ENCODE assay signal across 9 cellular contexts in genomic region chr10:74900297-74900696, GRCh38.
DNase-seq lines count a peak whose midpoint lies in the region; ATAC-seq and TF ChIP-seq lines count a peak whose summit lies in the region.
"Had no signal": no experiment of that assay in that cellular context is flagged by ENCODE, and none has a peak within 500 bp of the region (broad histone marks: within the 10 kb centered on the region; RNA-seq: fewer than 3 reads in every experiment).

No MANE protein-coding gene starts in this region.

- DNase-seq in GM10266 (ENCODE audit: extremely low spot score) (peak; percentile 23), NCI-H2227 treated with DMSO at 0.1 percent for 48 hours (lab: John Stamatoyannopoulos, UW) (no peak), HuH-7 (ENCODE audit: low spot score) (no peak), spleen (no peak), globus pallidus (ENCODE audit: low spot score) (no peak)
- DNase-seq in activated naive CD8-positive, alpha-beta T cell treated with anti-CD3 and anti-CD28 coated beads, Interleukin-2, amount 10 ng/mL, durations not matched to agents 7 days and 5 days: peak; percentile 58
- DNase-seq: NCI-H146 had no signal

- H3K4me1 Mint-ChIP-seq in activated naive CD8-positive, alpha-beta T cell treated with anti-CD3 and anti-CD28 coated beads, Interleukin-2, amount 10 ng/mL, durations not matched to agents 7 days and 5 days: peaks cover 41% of the 10 kb centered on the region

- POLR2A ChIA-PET in activated naive CD8-positive, alpha-beta T cell treated with anti-CD3 and anti-CD28 coated beads, Interleukin-2, amount 10 ng/mL, durations not matched to agents 7 days and 5 days (lab: Charles Lee): interaction anchor here (0.7 to 1.3 kb wide), 4 partner anchors 9 to 78 kb away, joined by 3 to 7 read pairs (median 5); no protein-coding TSS in a partner anchor

- TF ChIP-seq CTCF in GM10266 (IDR thresholded peaks at IDR 0.05; ENCODE audit: control insufficient read depth, insufficient read depth, low read depth, missing control alignments): no peak
- TF ChIP-seq CTCF in spleen (IDR thresholded peaks at IDR 0.05 in 8 of 11, conservative IDR thresholded peaks at IDR 0.05 in 3 of 11): no peak

- no peaks in the 10 kb centered on the region for H3K9me3 ChIP-seq in spleen

- TF ChIP-seq POLR2A in spleen (IDR thresholded peaks at IDR 0.05): no peak

- H3K27ac ChIP-seq in spleen: peak overlapping the region in 3 of 8 donors; percentile 45 to 78 (median 59)

- peak overlapping the region; percentile 51 for H3K4me3 Mint-ChIP-seq in activated naive CD8-positive, alpha-beta T cell treated with anti-CD3 and anti-CD28 coated beads, Interleukin-2, amount 10 ng/mL, durations not matched to agents 7 days and 5 days

- H3K27me3 Mint-ChIP-seq in activated naive CD8-positive, alpha-beta T cell treated with anti-CD3 and anti-CD28 coated beads, Interleukin-2, amount 10 ng/mL, durations not matched to agents 7 days and 5 days: no peaks in the 10 kb centered on the region

- peaks cover 14% of the 10 kb centered on the region for H3K36me3 Mint-ChIP-seq in activated naive CD8-positive, alpha-beta T cell treated with anti-CD3 and anti-CD28 coated beads, Interleukin-2, amount 10 ng/mL, durations not matched to agents 7 days and 5 days

- peak; percentile 63 for ATAC-seq in GM19397 (IDR thresholded peaks at IDR 0.05; ENCODE audit: unreplicated experiment)
- peak; percentile 73 for ATAC-seq in HG03280 (IDR thresholded peaks at IDR 0.05; ENCODE audit: unreplicated experiment)
- ATAC-seq in activated naive CD8-positive, alpha-beta T cell treated with anti-CD3 and anti-CD28 coated beads, Interleukin-2, amount 10 ng/mL, durations not matched to agents 7 days and 5 days (ENCODE audit: low read depth): peak; percentile 88

- H3K4me1 ChIP-seq in spleen: peaks cover 21 to 71% (median 45%) of the 10 kb centered on the region in 6 donors

- H3K9me3 Mint-ChIP-seq in activated naive CD8-positive, alpha-beta T cell treated with anti-CD3 and anti-CD28 coated beads, Interleukin-2, amount 10 ng/mL, durations not matched to agents 7 days and 5 days: no peaks in the 10 kb centered on the region

- H3K27me3 ChIP-seq in spleen (replicated peaks in 1 of 7): no peaks in the 10 kb centered on the region

- 61 to 65% (median 64%) methylated on average over 5 of the region's 5 CpGs for WGBS in spleen, 5 donors

- H3K27ac Mint-ChIP-seq in activated naive CD8-positive, alpha-beta T cell treated with anti-CD3 and anti-CD28 coated beads, Interleukin-2, amount 10 ng/mL, durations not matched to agents 7 days and 5 days: peak overlapping the region; percentile 89

- H3K36me3 ChIP-seq in spleen: no peaks in the 10 kb centered on the region

- no peak overlapping the region for H3K4me3 ChIP-seq in spleen

- intact Hi-C loops in spleen (cut with DNase I; ENCODE audit: low total_unique reads): no loop called here

Comparison
In these comparisons a context has a peak if more than half of its experiments do, and no peak if none do; other contexts are left out.
1. DNase-seq: peak in GM10266 (single experiment) and activated naive CD8-positive, alpha-beta T cell treated with anti-CD3 and anti-CD28 coated beads, Interleukin-2, amount 10 ng/mL, durations not matched to agents 7 days and 5 days (single experiment); none in NCI-H2227 treated with DMSO at 0.1 percent for 48 hours (single experiment), HuH-7 (single experiment), spleen (single experiment) and globus pallidus (single experiment).
2. Peak in every context shown above with its lines, with median percentiles within 50 percentile points of each other: ATAC-seq.